In the genomic region with DNA sequence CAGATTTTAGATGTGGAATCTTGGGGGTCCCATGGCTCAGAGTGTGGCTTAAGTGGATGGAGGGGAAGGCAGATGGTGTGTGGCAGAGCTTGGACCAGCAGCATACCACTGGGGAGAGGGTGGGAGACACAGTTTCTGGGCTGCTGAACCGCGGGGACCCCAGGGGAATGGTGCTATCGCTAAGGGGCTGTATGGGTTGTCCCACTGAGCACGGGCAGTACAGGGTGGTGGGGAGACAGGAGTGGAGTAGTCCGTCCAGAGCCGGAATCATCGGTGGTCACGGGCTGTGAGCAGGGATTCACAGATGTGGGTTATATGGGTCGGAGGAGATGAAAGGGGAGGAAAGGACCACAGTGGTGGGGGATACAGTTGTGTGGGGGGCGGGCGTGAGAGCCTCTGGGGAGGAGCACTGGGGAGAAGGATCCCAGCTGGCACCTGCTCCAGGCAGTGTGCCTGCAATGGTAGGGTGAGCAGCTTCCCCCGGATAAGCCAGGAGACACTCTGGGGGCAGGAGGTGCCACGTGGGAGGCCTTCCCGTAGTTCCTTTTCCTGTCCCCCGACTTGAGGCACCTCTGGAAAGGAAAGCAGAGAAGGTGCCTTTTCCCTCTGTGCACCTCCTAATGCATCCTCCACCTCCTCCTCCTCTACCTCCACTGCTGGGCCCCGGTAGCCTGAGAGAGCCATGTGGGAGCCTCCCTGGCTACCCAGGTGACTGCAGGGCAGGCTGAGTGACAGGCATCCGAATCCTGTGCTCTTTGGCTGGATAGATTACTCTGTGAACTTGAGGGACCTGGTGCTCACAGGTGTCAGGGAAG, we compare ENCODE assay signal across 1 cellular context.
TF ChIP-seq lines count a peak whose summit lies in the region.

No MANE protein-coding gene starts in this region.

TF ChIP-seq in HepG2, 621 proteins besides CTCF, POLR2A, EP300 and RAD21:
- TF ChIP-seq ZNF484 (CRISPR knock-in tag; IDR thresholded peaks at IDR 0.05; ENCODE audit: borderline replicate concordance, low read depth): no peak
- 0 out of 2 replicates have a peak, but pooled peaks have one; percentile 76 for TF ChIP-seq EZH2 (conservative IDR thresholded peaks at IDR 0.05; ENCODE audit: low read depth, low read length)
- TF ChIP-seq ZNF839 (CRISPR knock-in tag; IDR thresholded peaks at IDR 0.05; ENCODE audit: borderline replicate concordance): no peak
- TF ChIP-seq EED (CRISPR knock-in tag; IDR thresholded peaks at IDR 0.05): 0 out of 2 replicates have a peak, but pooled peaks have one; percentile 61
- no peak for TF ChIP-seq ZNF724P (CRISPR knock-in tag; IDR thresholded peaks at IDR 0.05; ENCODE audit: borderline replicate concordance)
